Comparison of ENCODE assay signal across 14 cellular contexts in genomic region chr2:47888581-47889280, GRCh38. TPM values are rescaled to one million over a fixed set of nuclear protein-coding genes. Genes with fewer than 3 reads are reported as not detected.
A peak's percentile ranks its signal among the peaks of the same experiment; 100 is the strongest.
DNase-seq lines count a peak whose midpoint lies in the region; ATAC-seq and TF ChIP-seq lines count a peak whose summit lies in the region.
"Had no signal": no experiment of that assay in that cellular context is flagged by ENCODE, and none has a peak within 500 bp of the region (broad histone marks: within the 10 kb centered on the region; RNA-seq: fewer than 3 reads in every experiment).

No MANE protein-coding gene starts in this region.

- DNase-seq in cardiac muscle cell (ENCODE audit: low read depth in 1 of 2, low spot score in 1 of 2), result no peak
- no peak for DNase-seq in Right ventricle myocardium superior
- DNase-seq in T-cell, result peak in 25 of 34 experiments; percentile 12 to 64 (median 40)
- DNase-seq in fibroblast of lung (ENCODE audit: low read depth in 2 of 2), result peak; percentile 56 to 62
- DNase-seq in upper lobe of right lung, result no peak
- DNase-seq in SW480 (ENCODE audit: low spot score), result no peak
- no peak for DNase-seq in caudate nucleus (lab: John Stamatoyannopoulos, UW)
- DNase-seq: esophagus squamous epithelium, GF-D8, islet precursor cell, NCI-H2029 treated with DMSO at 0.1 percent for 48 hours had no signal

- H3K27me3 Mint-ChIP-seq in T-cell, result no peaks in the 10 kb centered on the region

- H3K27ac Mint-ChIP-seq in T-cell, result peak overlapping the region; percentile 42 to 78

- peaks cover 21% of the 10 kb centered on the region for H3K36me3 Mint-ChIP-seq in T-cell

- intact Hi-C loops in Right ventricle myocardium superior (cut with DNase I), result no loop called here
- intact Hi-C loops in upper lobe of right lung (cut with DNase I), result no loop called here

- H3K36me3 ChIP-seq in cardiac muscle cell (peaks cover 3% of the 10 kb centered on the region), fibroblast of lung (ENCODE audit: control insufficient read depth, insufficient read depth, low read length) (no peaks in the 10 kb centered on the region), upper lobe of right lung (no peaks in the 10 kb centered on the region)

- H3K4me3 ChIP-seq in cardiac muscle cell, result no peak overlapping the region
- no peak overlapping the region for H3K4me3 ChIP-seq in fibroblast of lung (replicated peaks in 1 of 4; ENCODE audit: control extremely low read depth in 1 of 4, insufficient read depth in 1 of 4, low read depth in 3 of 4, low read length in 4 of 4)
- no peak overlapping the region for H3K4me3 ChIP-seq in upper lobe of right lung
- H3K4me3 ChIP-seq: BLaER1 treated with 17β-estradiol and CSF1 and Interleukin-3, amounts not matched to agents 10 nM and 100 nM; esophagus squamous epithelium had no signal

- H3K79me2 ChIP-seq in fibroblast of lung (ENCODE audit: control insufficient read depth, insufficient read depth, low read length), result peaks cover 92% of the 10 kb centered on the region

- no peaks in the 10 kb centered on the region for H3K9me3 Mint-ChIP-seq in T-cell

- no peak overlapping the region for H3K9ac ChIP-seq in fibroblast of lung (ENCODE audit: insufficient read depth, low read length)

- H3K27ac ChIP-seq in cardiac muscle cell (peak overlapping the region; percentile 11), fibroblast of lung (ENCODE audit: insufficient read depth, low read length) (no peak overlapping the region), upper lobe of right lung (no peak overlapping the region), caudate nucleus (ENCODE audit: low read depth, low read length) (no peak overlapping the region)
- H3K27ac ChIP-seq: BLaER1 treated with 17β-estradiol and CSF1 and Interleukin-3, amounts not matched to agents 10 nM and 100 nM; esophagus squamous epithelium; neutrophil had no signal

- no peaks in the 10 kb centered on the region for H3K9me3 ChIP-seq in cardiac muscle cell (ENCODE audit: low read depth)
- H3K9me3 ChIP-seq in fibroblast of lung (ENCODE audit: control insufficient read depth, insufficient read depth, low read depth, low read length), result no peaks in the 10 kb centered on the region
- no peaks in the 10 kb centered on the region for H3K9me3 ChIP-seq in upper lobe of right lung
- H3K9me3 ChIP-seq: esophagus squamous epithelium, neutrophil had no signal

- peaks cover 18% of the 10 kb centered on the region for H3K4me1 ChIP-seq in cardiac muscle cell (ENCODE audit: low read depth)
- H3K4me1 ChIP-seq in fibroblast of lung (ENCODE audit: control insufficient read depth, extremely low read depth, insufficient read depth, low read length), result peaks cover 2% of the 10 kb centered on the region
- H3K4me1 ChIP-seq in upper lobe of right lung, result peaks cover 41% of the 10 kb centered on the region

- H2AFZ ChIP-seq in fibroblast of lung (ENCODE audit: low read length), result no peak overlapping the region

- POLR2A ChIA-PET in T-cell (lab: Charles Lee), result interaction anchor here (0.6 to 1.8 kb wide), 9 partner anchors 10 to 1120 kb away, joined by 3 to 19 read pairs (median 3); partner anchors contain the start of gene FBXO11 (in 1 of the 2)

- CTCF ChIA-PET in T-cell (lab: Charles Lee), result interaction anchor here (0.7 to 1.7 kb wide), 8 partner anchors 11 to 556 kb away, joined by 3 to 20 read pairs (median 4); partner anchors contain the start of gene FBXO11 (in 1 of the 2)

- TF ChIP-seq CTCF in cardiac muscle cell (IDR thresholded peaks at IDR 0.05; ENCODE audit: low read depth, low read length) (no peak), fibroblast of lung (conservative IDR thresholded peaks at IDR 0.05 in 1 of 2, IDR thresholded peaks at IDR 0.05 in 1 of 2; ENCODE audit: low read depth in 1 of 2, low read length in 2 of 2) (no peak), upper lobe of right lung (IDR thresholded peaks at IDR 0.05) (no peak)

- peak overlapping the region; percentile 11 to 44 (median 39) for H3K4me3 Mint-ChIP-seq in T-cell

- H3K4me1 Mint-ChIP-seq in T-cell, result peaks cover 71 to 79% (median 77%) of the 10 kb centered on the region in 3 donors

- ATAC-seq in Right ventricle myocardium superior (ENCODE audit: poor library complexity) (no peak), T-cell (replicated peaks in 1 of 4) (peak; percentile 84 to 99 (median 96)), upper lobe of right lung (peak; percentile 59), HG03039 (IDR thresholded peaks at IDR 0.05; ENCODE audit: unreplicated experiment) (no peak)

- H4K20me1 ChIP-seq in fibroblast of lung (ENCODE audit: control insufficient read depth, extremely low read depth, insufficient read depth, low read length), result no peaks in the 10 kb centered on the region

- H3K27me3 ChIP-seq in cardiac muscle cell, result no peaks in the 10 kb centered on the region
- no peaks in the 10 kb centered on the region for H3K27me3 ChIP-seq in fibroblast of lung (ENCODE audit: control insufficient read depth, insufficient read depth, low read length)
- H3K27me3 ChIP-seq in upper lobe of right lung, result no peaks in the 10 kb centered on the region
- H3K27me3 ChIP-seq: BLaER1 treated with 17β-estradiol and CSF1 and Interleukin-3, amounts not matched to agents 10 nM and 100 nM; esophagus squamous epithelium; neutrophil had no signal

- no peak overlapping the region for H3K4me2 ChIP-seq in fibroblast of lung (ENCODE audit: extremely low read depth, insufficient read depth, low read length)

RNA-seq across cellular contexts. Expression of gene FBXO11, which starts 17.6 kb away (rescaled TPM):
- total RNA-seq in cardiac muscle cell (33.0 and 43.5 TPM in 2 replicates), Right ventricle myocardium superior (38.2 TPM), T-cell (10 to 100 TPM; 70.2 to 90.0 (median 74.6) TPM), fibroblast of lung (61.4 and 81.6 TPM in 2 replicates), upper lobe of right lung (69.3 TPM)
- polyA plus RNA-seq in cardiac muscle cell (27.4 and 53.3 TPM in 2 replicates), fibroblast of lung (33.3 and 37.7 TPM in 2 replicates)
- 30.5 and 37.0 TPM in 2 replicates for polyA plus RNA-seq in fibroblast of lung (2012)
- 79.1 and 125 TPM in 2 replicates for polyA minus RNA-seq in fibroblast of lung (ENCODE audit: low replicate concordance)

Comparison
In these comparisons a context has a peak if more than half of its experiments do, and no peak if none do; other contexts are left out.
1. DNase-seq: peak in T-cell (25 of 34) and fibroblast of lung (2 of 2); none in cardiac muscle cell (0 of 2), Right ventricle myocardium superior (single experiment), upper lobe of right lung (single experiment), SW480 (single experiment) and caudate nucleus (0 of 61).
2. ATAC-seq: peak in T-cell (4 of 4) and upper lobe of right lung (single experiment); none in Right ventricle myocardium superior (single experiment) and HG03039 (single experiment).